ENCODE assay signal across 11 cellular contexts in the genomic region with DNA sequence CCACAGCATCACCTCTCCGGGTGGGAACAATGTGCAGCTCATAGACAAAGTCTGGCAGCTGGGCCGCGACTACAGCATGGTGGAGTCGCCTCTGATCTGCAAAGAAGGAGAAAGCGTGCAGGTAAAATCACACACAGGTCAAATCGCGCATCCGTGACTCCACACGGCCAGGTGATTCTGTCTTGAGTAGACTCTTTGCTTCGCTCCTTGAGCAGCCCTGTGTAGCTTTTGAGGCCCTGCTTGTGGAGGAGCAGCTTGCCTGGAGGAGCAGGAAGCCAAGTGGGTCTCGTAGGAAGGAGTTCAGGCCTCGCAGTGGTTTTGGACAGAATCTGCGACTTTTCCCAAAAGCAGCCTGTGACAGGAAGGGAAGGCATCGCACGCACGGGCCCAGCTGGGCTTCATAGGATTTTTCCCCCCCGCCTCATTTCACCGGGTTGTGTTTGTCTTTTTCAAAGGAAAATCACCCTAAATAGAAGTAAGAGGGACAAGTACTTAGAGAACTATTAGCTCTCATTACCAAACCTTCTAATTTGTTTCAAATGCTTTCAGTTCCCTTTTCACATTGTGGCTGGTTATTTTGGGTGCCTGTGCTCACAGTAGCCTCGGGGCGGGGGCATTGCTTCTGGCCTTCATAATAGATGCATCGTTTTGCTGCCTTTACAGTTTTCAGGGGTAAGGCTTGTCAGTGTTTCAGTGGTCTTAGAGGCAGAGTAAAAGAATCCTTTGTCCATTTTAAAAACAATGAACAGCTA.
A peak's percentile ranks its signal among the peaks of the same experiment; 100 is the strongest.
DNase-seq lines count a peak whose midpoint lies in the region; ATAC-seq and TF ChIP-seq lines count a peak whose summit lies in the region.
"Had no signal": no experiment of that assay in that cellular context is flagged by ENCODE, and none has a peak within 500 bp of the region (broad histone marks: within the 10 kb centered on the region; RNA-seq: fewer than 3 reads in every experiment).

No MANE protein-coding gene starts in this region.

- TF ChIP-seq CTCF in cardiac muscle cell (IDR thresholded peaks at IDR 0.05; ENCODE audit: low read depth, low read length) (no peak), brain (conservative IDR thresholded peaks at IDR 0.05) (no peak), transverse colon (IDR thresholded peaks at IDR 0.05) (no peak)

- peaks cover 33% of the 10 kb centered on the region for H3K36me3 ChIP-seq in cardiac muscle cell
- H3K36me3 ChIP-seq in transverse colon, result peaks cover 0 to 56% (median 19%) of the 10 kb centered on the region in 4 donors

- DNase-seq in cardiac muscle cell (ENCODE audit: low read depth in 1 of 2, low spot score in 1 of 2) (no peak), Right ventricle myocardium inferior (ENCODE audit: missing footprints) (no peak), transverse colon (peak; percentile 48), cerebellar cortex (ENCODE audit: low spot score) (no peak)
- DNase-seq: effector memory CD4-positive, alpha-beta T cell; NCI-H446; stimulated activated CD4-positive, alpha-beta T cell treated with anti-CD3 and anti-CD28 coated beads, Interleukin-4, amount 100 ng/mL, for 1 hour had no signal

- H3K9me3 ChIP-seq in cardiac muscle cell (ENCODE audit: low read depth) (no peaks in the 10 kb centered on the region), transverse colon (no peaks in the 10 kb centered on the region)

- no peaks in the 10 kb centered on the region for H3K27me3 Mint-ChIP-seq in brain
- no peaks in the 10 kb centered on the region for H3K27me3 Mint-ChIP-seq in activated T-helper 17 cell treated with anti-CD3 and anti-CD28 coated beads, Interleukin-2, amount 50 U/mL, for 72 hours

- H3K4me3 Mint-ChIP-seq in brain, result peak overlapping the region in 1 of 5 experiments; percentile 17
- H3K4me3 Mint-ChIP-seq in activated T-helper 17 cell treated with anti-CD3 and anti-CD28 coated beads, Interleukin-2, amount 50 U/mL, for 72 hours, result no peak overlapping the region

- in situ Hi-C loops in transverse colon (cut with MboI; ENCODE audit: low pct_ligation_motif_present in 1 of 4, low pct_unique_long_range_greater_than_20kb in 1 of 4, low sequenced_read_pairs in 3 of 4), result no loop called here

- ATAC-seq in Right ventricle myocardium inferior (no peak), HG03175 (IDR thresholded peaks at IDR 0.05; ENCODE audit: unreplicated experiment) (peak; percentile 85), HG02623 (IDR thresholded peaks at IDR 0.05; ENCODE audit: unreplicated experiment) (no peak)
- ATAC-seq in activated T-helper 17 cell treated with anti-CD3 and anti-CD28 coated beads, Interleukin-2, amount 50 U/mL, for 72 hours (replicated peaks), result no peak

- peaks cover 63% of the 10 kb centered on the region for H3K36me3 Mint-ChIP-seq in brain
- peaks cover 90% of the 10 kb centered on the region for H3K36me3 Mint-ChIP-seq in activated T-helper 17 cell treated with anti-CD3 and anti-CD28 coated beads, Interleukin-2, amount 50 U/mL, for 72 hours (ENCODE audit: low read depth)

- H3K4me3 ChIP-seq in cardiac muscle cell (no peak overlapping the region), transverse colon (no peak overlapping the region)

- 79 to 100% methylated on average over 1 to 21 of the region's 21 CpGs for WGBS in transverse colon (ENCODE audit: low coverage in 1 of 2), 2 donors

- H3K4me1 ChIP-seq in cardiac muscle cell (ENCODE audit: low read depth) (peaks cover 33% of the 10 kb centered on the region), transverse colon (peaks cover 0 to 21% (median 0%) of the 10 kb centered on the region in 4 donors)

- no peak for TF ChIP-seq POLR2A in transverse colon (IDR thresholded peaks at IDR 0.05)

- H3K4me1 Mint-ChIP-seq in brain, result peaks cover 24% of the 10 kb centered on the region
- H3K4me1 Mint-ChIP-seq in activated T-helper 17 cell treated with anti-CD3 and anti-CD28 coated beads, Interleukin-2, amount 50 U/mL, for 72 hours, result no peaks in the 10 kb centered on the region

- H3K27ac ChIP-seq in cardiac muscle cell, result peak overlapping the region; percentile 72
- peak overlapping the region; percentile 33 to 71 (median 49) for H3K27ac ChIP-seq in transverse colon

- intact Hi-C loops in Right ventricle myocardium inferior (cut with DNase I), result no loop called here
- intact Hi-C loops in transverse colon (cut with DNase I; ENCODE audit: low total_unique reads), result no loop called here

- H3K9me3 Mint-ChIP-seq in brain, result no peaks in the 10 kb centered on the region
- H3K9me3 Mint-ChIP-seq in activated T-helper 17 cell treated with anti-CD3 and anti-CD28 coated beads, Interleukin-2, amount 50 U/mL, for 72 hours, result no peaks in the 10 kb centered on the region

- H3K27me3 ChIP-seq in cardiac muscle cell (no peaks in the 10 kb centered on the region), transverse colon (no peaks in the 10 kb centered on the region)

- no peak for TF ChIP-seq EP300 in transverse colon (IDR thresholded peaks at IDR 0.05; ENCODE audit: low read depth)

- H3K27ac Mint-ChIP-seq in brain, result peak overlapping the region; percentile 13 to 90 (median 45)
- no peak overlapping the region for H3K27ac Mint-ChIP-seq in activated T-helper 17 cell treated with anti-CD3 and anti-CD28 coated beads, Interleukin-2, amount 50 U/mL, for 72 hours
